ENCODE assay signal across 18 cellular contexts in genomic region chr11:77854838-77855237, GRCh38. TPM values are rescaled to one million over a fixed set of nuclear protein-coding genes. Genes with fewer than 3 reads are reported as not detected.
DNase-seq lines count a peak whose midpoint lies in the region; ATAC-seq and TF ChIP-seq lines count a peak whose summit lies in the region.
"Had no signal": no experiment of that assay in that cellular context is flagged by ENCODE, and none has a peak within 500 bp of the region (broad histone marks: within the 10 kb centered on the region; RNA-seq: fewer than 3 reads in every experiment).

No MANE protein-coding gene starts in this region.

- no peaks in the 10 kb centered on the region for H3K4me1 ChIP-seq in BLaER1 treated with 17β-estradiol and CSF1 and Interleukin-3, amounts not matched to agents 10 nM and 100 nM
- no peaks in the 10 kb centered on the region for H3K4me1 ChIP-seq in tibial nerve
- H3K4me1 ChIP-seq: HAP-1 had no signal

- no peak for ATAC-seq in activated CD8-positive, alpha-beta T cell treated with anti-CD3 and anti-CD28 coated beads for 36 hours

- no peak overlapping the region for H3K27ac ChIP-seq in BLaER1 treated with 17β-estradiol and CSF1 and Interleukin-3, amounts not matched to agents 10 nM and 100 nM
- no peak overlapping the region for H3K27ac ChIP-seq in tibial nerve
- H3K27ac ChIP-seq: 22Rv1 had no signal

- no peaks in the 10 kb centered on the region for H3K27me3 ChIP-seq in BLaER1 treated with 17β-estradiol and CSF1 and Interleukin-3, amounts not matched to agents 10 nM and 100 nM
- no peaks in the 10 kb centered on the region for H3K27me3 ChIP-seq in tibial nerve

- H3K27ac Mint-ChIP-seq in activated CD8-positive, alpha-beta T cell treated with anti-CD3 and anti-CD28 coated beads for 36 hours: no peak overlapping the region
- no peak overlapping the region for H3K27ac Mint-ChIP-seq in MCF 10A (ENCODE audit: low read depth, unreplicated experiment)
- H3K27ac Mint-ChIP-seq: CD4-positive, alpha-beta T cell; HFFc6 had no signal

- intact Hi-C loops in activated CD8-positive, alpha-beta T cell treated with anti-CD3 and anti-CD28 coated beads for 36 hours (cut with micrococcal nuclease): no loop called here
- intact Hi-C loops in MCF 10A (cut with micrococcal nuclease): no loop called here

- H3K4me1 Mint-ChIP-seq in activated CD8-positive, alpha-beta T cell treated with anti-CD3 and anti-CD28 coated beads for 36 hours (ENCODE audit: low read depth): no peaks in the 10 kb centered on the region
- H3K4me1 Mint-ChIP-seq in MCF 10A (ENCODE audit: insufficient read depth, unreplicated experiment): no peaks in the 10 kb centered on the region

- H3K4me3 ChIP-seq in BLaER1 treated with 17β-estradiol and CSF1 and Interleukin-3, amounts not matched to agents 10 nM and 100 nM: peak overlapping the region in 7 of 10 experiments; percentile 3 to 44 (median 19); a peak in 7 of 20 replicates
- no peak overlapping the region for H3K4me3 ChIP-seq in tibial nerve
- H3K4me3 ChIP-seq: HAP-1 had no signal

- H3K4me3 Mint-ChIP-seq in activated CD8-positive, alpha-beta T cell treated with anti-CD3 and anti-CD28 coated beads for 36 hours: no peak overlapping the region
- no peak overlapping the region for H3K4me3 Mint-ChIP-seq in MCF 10A (ENCODE audit: unreplicated experiment)
- H3K4me3 Mint-ChIP-seq: CD4-positive, alpha-beta T cell; HFFc6 had no signal

- BruUV-seq in MCF 10A (replicated peaks; lab: Mats Ljungman, UMichigan): no TSS peak

- H3K9me3 ChIP-seq in BLaER1 treated with 17β-estradiol and CSF1 and Interleukin-3, amounts not matched to agents 10 nM and 100 nM (replicated peaks in 1 of 11): peaks cover 45 to 61% (median 50%) of the 10 kb centered on the region in 11 experiments
- peaks cover 0 to 13% (median 0%) of the 10 kb centered on the region in 4 donors for H3K9me3 ChIP-seq in tibial nerve

- DNase-seq in DMS 273 (lab: John Stamatoyannopoulos, UW; ENCODE audit: unreplicated experiment) (peak; percentile 3), DMS 273 treated with DMSO at 0.1 percent for 48 hours (lab: John Stamatoyannopoulos, UW) (no peak), OCI-M1 (lab: John Stamatoyannopoulos, UW) (peak; percentile 59), erythroblast (lab: John Stamatoyannopoulos, UW) (peak; percentile 12 to 16), tibial nerve (ENCODE audit: low spot score in 2 of 2) (no peak), MCF 10A (ENCODE audit: unreplicated experiment) (no peak)
- DNase-seq in activated CD8-positive, alpha-beta T cell treated with anti-CD3 and anti-CD28 coated beads for 36 hours: no peak
- DNase-seq: AML-193; C1 segment of cervical spinal cord; Calu3; CD4-positive, alpha-beta T cell; DMS153; GF-D8; HFFc6; IMR-90 had no signal

- no peaks in the 10 kb centered on the region for H4K20me1 ChIP-seq in BLaER1 treated with 17β-estradiol and CSF1 and Interleukin-3, amounts not matched to agents 10 nM and 100 nM

- no peaks in the 10 kb centered on the region for H3K27me3 Mint-ChIP-seq in activated CD8-positive, alpha-beta T cell treated with anti-CD3 and anti-CD28 coated beads for 36 hours
- no peaks in the 10 kb centered on the region for H3K27me3 Mint-ChIP-seq in MCF 10A (ENCODE audit: insufficient read depth, unreplicated experiment)
- H3K27me3 Mint-ChIP-seq: CD4-positive, alpha-beta T cell had no signal

- H3K9me3 Mint-ChIP-seq in activated CD8-positive, alpha-beta T cell treated with anti-CD3 and anti-CD28 coated beads for 36 hours: peaks cover 12% of the 10 kb centered on the region
- no peaks in the 10 kb centered on the region for H3K9me3 Mint-ChIP-seq in MCF 10A (ENCODE audit: unreplicated experiment)

- no peak overlapping the region for H3K4me2 ChIP-seq in BLaER1 treated with 17β-estradiol and CSF1 and Interleukin-3, amounts not matched to agents 10 nM and 100 nM

- CTCF ChIA-PET in activated CD8-positive, alpha-beta T cell treated with anti-CD3 and anti-CD28 coated beads for 36 hours (lab: Charles Lee): no interaction called here
- CTCF ChIA-PET in MCF 10A (lab: Yijun Ruan, JAX): interaction anchor here (0.5 kb wide), 1 partner anchor 11 kb away, joined by 3 read pairs; no protein-coding TSS in a partner anchor

- H3K36me3 ChIP-seq in BLaER1 treated with 17β-estradiol and CSF1 and Interleukin-3, amounts not matched to agents 10 nM and 100 nM: peaks cover 48 to 74% (median 61%) of the 10 kb centered on the region in 11 experiments
- peaks cover 0 to 92% (median 19%) of the 10 kb centered on the region in 3 donors for H3K36me3 ChIP-seq in tibial nerve

- TF ChIP-seq CTCF in tibial nerve (IDR thresholded peaks at IDR 0.05) (no peak), MCF 10A (IDR thresholded peaks at IDR 0.05; ENCODE audit: unreplicated experiment) (no peak)
- no peak for TF ChIP-seq CTCF in activated CD8-positive, alpha-beta T cell treated with anti-CD3 and anti-CD28 coated beads for 36 hours (IDR thresholded peaks at IDR 0.05)

- no peak for TF ChIP-seq EP300 in tibial nerve (IDR thresholded peaks at IDR 0.05)

- POLR2A ChIA-PET in activated CD8-positive, alpha-beta T cell treated with anti-CD3 and anti-CD28 coated beads for 36 hours (lab: Charles Lee): no interaction called here
- POLR2A ChIA-PET in MCF 10A (lab: Yijun Ruan, JAX): no interaction called here

- TF ChIP-seq POLR2A in erythroblast (IDR thresholded peaks at IDR 0.05; ENCODE audit: low read length) (no peak), tibial nerve (IDR thresholded peaks at IDR 0.05) (no peak)

- H3K36me3 Mint-ChIP-seq in activated CD8-positive, alpha-beta T cell treated with anti-CD3 and anti-CD28 coated beads for 36 hours (ENCODE audit: low read depth): peaks cover 36% of the 10 kb centered on the region
- H3K36me3 Mint-ChIP-seq in MCF 10A (ENCODE audit: insufficient read depth, unreplicated experiment): peaks cover 36% of the 10 kb centered on the region

- H3K9ac ChIP-seq in BLaER1 treated with 17β-estradiol and CSF1 and Interleukin-3, amounts not matched to agents 10 nM and 100 nM: no peak overlapping the region

- WGBS in tibial nerve, 2 donors: 94 to 97% methylated on average over 2 of the region's 2 CpGs

RNA-seq across cellular contexts. Expression of gene AAMDC, which starts 33.9 kb away (rescaled TPM):
- total RNA-seq in tibial nerve: 10 to 100 TPM; 17.1 to 48.6 (median 27.6) TPM
- total RNA-seq in activated CD8-positive, alpha-beta T cell treated with anti-CD3 and anti-CD28 coated beads for 36 hours: 1 to 10 TPM; 3.7 to 4.9 TPM
- total RNA-seq in MCF 10A (2022): 13.0 and 13.2 TPM in 2 replicates

RNA-seq across cellular contexts. Expression of gene RSF1, which starts 34.3 kb away (rescaled TPM):
- total RNA-seq in tibial nerve (100 to 1,000 TPM in 1 of 4 donors, 10 to 100 TPM in 3; 69.3 to 127 (median 77.0) TPM), MCF 10A (2022) (62.0 and 71.2 TPM in 2 replicates)
- 10 to 100 TPM; 45.4 to 47.7 TPM for total RNA-seq in activated CD8-positive, alpha-beta T cell treated with anti-CD3 and anti-CD28 coated beads for 36 hours

Comparison
In these comparisons a context has a peak if more than half of its experiments do, and no peak if none do; other contexts are left out.
1. DNase-seq: peak in DMS 273 (single experiment), OCI-M1 (single experiment) and erythroblast (2 of 2); none in DMS 273 treated with DMSO at 0.1 percent for 48 hours (single experiment), tibial nerve (0 of 2), activated CD8-positive, alpha-beta T cell treated with anti-CD3 and anti-CD28 coated beads for 36 hours (single experiment) and MCF 10A (single experiment).
2. H3K4me3 ChIP-seq: peak in BLaER1 treated with 17β-estradiol and CSF1 and Interleukin-3, amounts not matched to agents 10 nM and 100 nM (7 of 10); none in tibial nerve (0 of 4).